1 cellular context compared by ENCODE assay signal in the genomic region with DNA sequence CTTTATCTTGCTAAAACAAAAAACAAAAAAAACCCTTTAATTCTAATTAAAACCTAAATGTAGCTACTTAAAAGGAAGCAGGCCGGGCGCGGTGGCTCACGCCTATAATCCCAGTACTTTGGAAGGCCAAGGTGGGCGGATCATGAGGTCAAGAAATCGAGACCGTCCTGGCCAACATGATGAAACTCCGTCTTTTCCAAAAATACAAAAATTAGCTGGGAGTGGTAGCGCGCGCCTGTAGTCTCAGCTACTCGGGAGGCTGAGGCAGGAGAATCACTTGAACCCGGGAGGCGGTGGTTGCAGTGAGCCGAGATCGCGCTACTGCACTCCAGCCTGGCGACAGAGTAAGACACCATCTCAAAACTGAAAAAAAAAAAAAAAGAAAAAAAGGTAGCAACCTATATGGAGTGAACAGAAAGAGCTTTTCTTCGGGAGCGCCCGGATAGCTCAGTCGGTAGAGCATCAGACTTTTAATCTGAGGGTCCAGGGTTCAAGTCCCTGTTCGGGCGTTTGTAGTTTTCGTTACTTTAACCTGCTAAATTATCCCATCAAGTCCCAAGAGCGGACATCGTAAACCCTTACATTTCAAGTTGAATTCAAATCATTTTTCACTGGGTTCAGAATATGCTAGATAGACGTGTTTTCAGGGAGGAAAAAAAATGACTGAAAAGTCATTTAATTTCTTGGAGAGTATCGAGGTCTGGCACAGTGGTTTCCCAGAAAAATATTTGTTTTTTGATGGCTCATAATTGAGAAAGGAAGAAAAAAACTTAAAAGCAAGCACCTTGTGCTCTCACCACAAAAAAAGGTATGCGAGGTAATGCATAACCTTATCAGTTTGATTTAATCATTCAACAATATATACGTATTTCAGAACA.
A peak's percentile ranks its signal among the peaks of the same experiment; 100 is the strongest.
TF ChIP-seq lines count a peak whose summit lies in the region.

No MANE protein-coding gene starts in this region.

TF ChIP-seq in K562, 482 proteins besides CTCF, POLR2A, EP300 and RAD21 (continued from another document and continues in another):
- no peak for TF ChIP-seq SREBF2 (CRISPR knock-in tag; IDR thresholded peaks at IDR 0.05)
- TF ChIP-seq, protein P1, sequence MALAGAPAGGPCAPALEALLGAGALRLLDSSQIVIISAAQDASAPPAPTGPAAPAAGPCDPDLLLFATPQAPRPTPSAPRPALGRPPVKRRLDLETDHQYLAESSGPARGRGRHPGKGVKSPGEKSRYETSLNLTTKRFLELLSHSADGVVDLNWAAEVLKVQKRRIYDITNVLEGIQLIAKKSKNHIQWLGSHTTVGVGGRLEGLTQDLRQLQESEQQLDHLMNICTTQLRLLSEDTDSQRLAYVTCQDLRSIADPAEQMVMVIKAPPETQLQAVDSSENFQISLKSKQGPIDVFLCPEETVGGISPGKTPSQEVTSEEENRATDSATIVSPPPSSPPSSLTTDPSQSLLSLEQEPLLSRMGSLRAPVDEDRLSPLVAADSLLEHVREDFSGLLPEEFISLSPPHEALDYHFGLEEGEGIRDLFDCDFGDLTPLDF (CRISPR knock-in tag; IDR thresholded peaks at IDR 0.05): no peak
- peak; percentile 75 for TF ChIP-seq TEAD4 (IDR thresholded peaks at IDR 0.05; ENCODE audit: low read length)
- no peak for TF ChIP-seq TEAD4 (CRISPR knock-in tag; IDR thresholded peaks at IDR 0.05; ENCODE audit: borderline replicate concordance)
- TF ChIP-seq, protein P2, sequence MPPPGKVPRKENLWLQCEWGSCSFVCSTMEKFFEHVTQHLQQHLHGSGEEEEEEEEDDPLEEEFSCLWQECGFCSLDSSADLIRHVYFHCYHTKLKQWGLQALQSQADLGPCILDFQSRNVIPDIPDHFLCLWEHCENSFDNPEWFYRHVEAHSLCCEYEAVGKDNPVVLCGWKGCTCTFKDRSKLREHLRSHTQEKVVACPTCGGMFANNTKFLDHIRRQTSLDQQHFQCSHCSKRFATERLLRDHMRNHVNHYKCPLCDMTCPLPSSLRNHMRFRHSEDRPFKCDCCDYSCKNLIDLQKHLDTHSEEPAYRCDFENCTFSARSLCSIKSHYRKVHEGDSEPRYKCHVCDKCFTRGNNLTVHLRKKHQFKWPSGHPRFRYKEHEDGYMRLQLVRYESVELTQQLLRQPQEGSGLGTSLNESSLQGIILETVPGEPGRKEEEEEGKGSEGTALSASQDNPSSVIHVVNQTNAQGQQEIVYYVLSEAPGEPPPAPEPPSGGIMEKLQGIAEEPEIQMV (tag; conservative IDR thresholded peaks at IDR 0.05; ENCODE audit: low read depth): no peak
- TF ChIP-seq NR3C1 (CRISPR knock-in tag; IDR thresholded peaks at IDR 0.05): no peak
- peak; percentile 74; the same call in 1 of the 2 replicates for TF ChIP-seq ZNF764 (CRISPR knock-in tag; IDR thresholded peaks at IDR 0.05; ENCODE audit: low read depth)
- peak; percentile 74 for TF ChIP-seq ZNF766 (CRISPR knock-in tag; conservative IDR thresholded peaks at IDR 0.05)
- peak; percentile 79 for TF ChIP-seq ZNF316 (IDR thresholded peaks at IDR 0.05)
- no peak for TF ChIP-seq NELFE (IDR thresholded peaks at IDR 0.05; ENCODE audit: insufficient read depth, insufficient read length)
- 0 out of 2 replicates have a peak, but pooled peaks have one; percentile 31 for TF ChIP-seq MEF2A (IDR thresholded peaks at IDR 0.05; ENCODE audit: control insufficient read depth, low read depth, low read length)
- TF ChIP-seq RFX5 (IDR thresholded peaks at IDR 0.05; ENCODE audit: low read depth, low read length): peak; percentile 79; the same call in 1 of the 2 replicates
- TF ChIP-seq NFYB (IDR thresholded peaks at IDR 0.05; ENCODE audit: extremely low read depth, insufficient read length): no peak
- TF ChIP-seq ZKSCAN8 (CRISPR knock-in tag; IDR thresholded peaks at IDR 0.05): 0 out of 2 replicates have a peak, but pooled peaks have one; percentile 9
- TF ChIP-seq, protein P3, sequence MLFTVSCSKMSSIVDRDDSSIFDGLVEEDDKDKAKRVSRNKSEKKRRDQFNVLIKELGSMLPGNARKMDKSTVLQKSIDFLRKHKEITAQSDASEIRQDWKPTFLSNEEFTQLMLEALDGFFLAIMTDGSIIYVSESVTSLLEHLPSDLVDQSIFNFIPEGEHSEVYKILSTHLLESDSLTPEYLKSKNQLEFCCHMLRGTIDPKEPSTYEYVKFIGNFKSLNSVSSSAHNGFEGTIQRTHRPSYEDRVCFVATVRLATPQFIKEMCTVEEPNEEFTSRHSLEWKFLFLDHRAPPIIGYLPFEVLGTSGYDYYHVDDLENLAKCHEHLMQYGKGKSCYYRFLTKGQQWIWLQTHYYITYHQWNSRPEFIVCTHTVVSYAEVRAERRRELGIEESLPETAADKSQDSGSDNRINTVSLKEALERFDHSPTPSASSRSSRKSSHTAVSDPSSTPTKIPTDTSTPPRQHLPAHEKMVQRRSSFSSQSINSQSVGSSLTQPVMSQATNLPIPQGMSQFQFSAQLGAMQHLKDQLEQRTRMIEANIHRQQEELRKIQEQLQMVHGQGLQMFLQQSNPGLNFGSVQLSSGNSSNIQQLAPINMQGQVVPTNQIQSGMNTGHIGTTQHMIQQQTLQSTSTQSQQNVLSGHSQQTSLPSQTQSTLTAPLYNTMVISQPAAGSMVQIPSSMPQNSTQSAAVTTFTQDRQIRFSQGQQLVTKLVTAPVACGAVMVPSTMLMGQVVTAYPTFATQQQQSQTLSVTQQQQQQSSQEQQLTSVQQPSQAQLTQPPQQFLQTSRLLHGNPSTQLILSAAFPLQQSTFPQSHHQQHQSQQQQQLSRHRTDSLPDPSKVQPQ (CRISPR knock-in tag; IDR thresholded peaks at IDR 0.05; ENCODE audit: borderline replicate concordance): peak; percentile 70; the same call in 1 of the 2 replicates
- no peak for TF ChIP-seq ZKSCAN3 (CRISPR knock-in tag; IDR thresholded peaks at IDR 0.05)
- TF ChIP-seq, protein P4, sequence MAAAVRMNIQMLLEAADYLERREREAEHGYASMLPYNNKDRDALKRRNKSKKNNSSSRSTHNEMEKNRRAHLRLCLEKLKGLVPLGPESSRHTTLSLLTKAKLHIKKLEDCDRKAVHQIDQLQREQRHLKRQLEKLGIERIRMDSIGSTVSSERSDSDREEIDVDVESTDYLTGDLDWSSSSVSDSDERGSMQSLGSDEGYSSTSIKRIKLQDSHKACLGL (CRISPR knock-in tag; IDR thresholded peaks at IDR 0.05; ENCODE audit: borderline replicate concordance, poor library complexity, severe bottlenecking): no peak
- TF ChIP-seq, protein P5, sequence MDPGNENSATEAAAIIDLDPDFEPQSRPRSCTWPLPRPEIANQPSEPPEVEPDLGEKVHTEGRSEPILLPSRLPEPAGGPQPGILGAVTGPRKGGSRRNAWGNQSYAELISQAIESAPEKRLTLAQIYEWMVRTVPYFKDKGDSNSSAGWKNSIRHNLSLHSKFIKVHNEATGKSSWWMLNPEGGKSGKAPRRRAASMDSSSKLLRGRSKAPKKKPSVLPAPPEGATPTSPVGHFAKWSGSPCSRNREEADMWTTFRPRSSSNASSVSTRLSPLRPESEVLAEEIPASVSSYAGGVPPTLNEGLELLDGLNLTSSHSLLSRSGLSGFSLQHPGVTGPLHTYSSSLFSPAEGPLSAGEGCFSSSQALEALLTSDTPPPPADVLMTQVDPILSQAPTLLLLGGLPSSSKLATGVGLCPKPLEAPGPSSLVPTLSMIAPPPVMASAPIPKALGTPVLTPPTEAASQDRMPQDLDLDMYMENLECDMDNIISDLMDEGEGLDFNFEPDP (CRISPR knock-in tag; IDR thresholded peaks at IDR 0.05): no peak
- TF ChIP-seq, protein P6, sequence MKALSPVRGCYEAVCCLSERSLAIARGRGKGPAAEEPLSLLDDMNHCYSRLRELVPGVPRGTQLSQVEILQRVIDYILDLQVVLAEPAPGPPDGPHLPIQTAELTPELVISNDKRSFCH (CRISPR knock-in tag; IDR thresholded peaks at IDR 0.05): no peak
- TF ChIP-seq, protein P6 (tag; IDR thresholded peaks at IDR 0.05): no peak
- TF ChIP-seq DPF2 (IDR thresholded peaks at IDR 0.05): no peak
- no peak for TF ChIP-seq PHF20 (IDR thresholded peaks at IDR 0.05; ENCODE audit: partially characterized antibody)
- TF ChIP-seq, protein P7, sequence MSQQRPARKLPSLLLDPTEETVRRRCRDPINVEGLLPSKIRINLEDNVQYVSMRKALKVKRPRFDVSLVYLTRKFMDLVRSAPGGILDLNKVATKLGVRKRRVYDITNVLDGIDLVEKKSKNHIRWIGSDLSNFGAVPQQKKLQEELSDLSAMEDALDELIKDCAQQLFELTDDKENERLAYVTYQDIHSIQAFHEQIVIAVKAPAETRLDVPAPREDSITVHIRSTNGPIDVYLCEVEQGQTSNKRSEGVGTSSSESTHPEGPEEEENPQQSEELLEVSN (IDR thresholded peaks at IDR 0.05; ENCODE audit: borderline replicate concordance in 1 of 2, extremely low read depth in 1 of 2, insufficient read depth in 1 of 2, insufficient read length in 1 of 2, low read depth in 1 of 2, low read length in 1 of 2, poor library complexity in 1 of 2, severe bottlenecking in 1 of 2): no peak
- TF ChIP-seq STAT5B (CRISPR knock-in tag; IDR thresholded peaks at IDR 0.05): no peak
- no peak for TF ChIP-seq ZNF707 (CRISPR knock-in tag; conservative IDR thresholded peaks at IDR 0.05)
- TF ChIP-seq RBM25 (IDR thresholded peaks at IDR 0.05; ENCODE audit: low read depth, low read length, severe bottlenecking): no peak
- TF ChIP-seq, protein P8, sequence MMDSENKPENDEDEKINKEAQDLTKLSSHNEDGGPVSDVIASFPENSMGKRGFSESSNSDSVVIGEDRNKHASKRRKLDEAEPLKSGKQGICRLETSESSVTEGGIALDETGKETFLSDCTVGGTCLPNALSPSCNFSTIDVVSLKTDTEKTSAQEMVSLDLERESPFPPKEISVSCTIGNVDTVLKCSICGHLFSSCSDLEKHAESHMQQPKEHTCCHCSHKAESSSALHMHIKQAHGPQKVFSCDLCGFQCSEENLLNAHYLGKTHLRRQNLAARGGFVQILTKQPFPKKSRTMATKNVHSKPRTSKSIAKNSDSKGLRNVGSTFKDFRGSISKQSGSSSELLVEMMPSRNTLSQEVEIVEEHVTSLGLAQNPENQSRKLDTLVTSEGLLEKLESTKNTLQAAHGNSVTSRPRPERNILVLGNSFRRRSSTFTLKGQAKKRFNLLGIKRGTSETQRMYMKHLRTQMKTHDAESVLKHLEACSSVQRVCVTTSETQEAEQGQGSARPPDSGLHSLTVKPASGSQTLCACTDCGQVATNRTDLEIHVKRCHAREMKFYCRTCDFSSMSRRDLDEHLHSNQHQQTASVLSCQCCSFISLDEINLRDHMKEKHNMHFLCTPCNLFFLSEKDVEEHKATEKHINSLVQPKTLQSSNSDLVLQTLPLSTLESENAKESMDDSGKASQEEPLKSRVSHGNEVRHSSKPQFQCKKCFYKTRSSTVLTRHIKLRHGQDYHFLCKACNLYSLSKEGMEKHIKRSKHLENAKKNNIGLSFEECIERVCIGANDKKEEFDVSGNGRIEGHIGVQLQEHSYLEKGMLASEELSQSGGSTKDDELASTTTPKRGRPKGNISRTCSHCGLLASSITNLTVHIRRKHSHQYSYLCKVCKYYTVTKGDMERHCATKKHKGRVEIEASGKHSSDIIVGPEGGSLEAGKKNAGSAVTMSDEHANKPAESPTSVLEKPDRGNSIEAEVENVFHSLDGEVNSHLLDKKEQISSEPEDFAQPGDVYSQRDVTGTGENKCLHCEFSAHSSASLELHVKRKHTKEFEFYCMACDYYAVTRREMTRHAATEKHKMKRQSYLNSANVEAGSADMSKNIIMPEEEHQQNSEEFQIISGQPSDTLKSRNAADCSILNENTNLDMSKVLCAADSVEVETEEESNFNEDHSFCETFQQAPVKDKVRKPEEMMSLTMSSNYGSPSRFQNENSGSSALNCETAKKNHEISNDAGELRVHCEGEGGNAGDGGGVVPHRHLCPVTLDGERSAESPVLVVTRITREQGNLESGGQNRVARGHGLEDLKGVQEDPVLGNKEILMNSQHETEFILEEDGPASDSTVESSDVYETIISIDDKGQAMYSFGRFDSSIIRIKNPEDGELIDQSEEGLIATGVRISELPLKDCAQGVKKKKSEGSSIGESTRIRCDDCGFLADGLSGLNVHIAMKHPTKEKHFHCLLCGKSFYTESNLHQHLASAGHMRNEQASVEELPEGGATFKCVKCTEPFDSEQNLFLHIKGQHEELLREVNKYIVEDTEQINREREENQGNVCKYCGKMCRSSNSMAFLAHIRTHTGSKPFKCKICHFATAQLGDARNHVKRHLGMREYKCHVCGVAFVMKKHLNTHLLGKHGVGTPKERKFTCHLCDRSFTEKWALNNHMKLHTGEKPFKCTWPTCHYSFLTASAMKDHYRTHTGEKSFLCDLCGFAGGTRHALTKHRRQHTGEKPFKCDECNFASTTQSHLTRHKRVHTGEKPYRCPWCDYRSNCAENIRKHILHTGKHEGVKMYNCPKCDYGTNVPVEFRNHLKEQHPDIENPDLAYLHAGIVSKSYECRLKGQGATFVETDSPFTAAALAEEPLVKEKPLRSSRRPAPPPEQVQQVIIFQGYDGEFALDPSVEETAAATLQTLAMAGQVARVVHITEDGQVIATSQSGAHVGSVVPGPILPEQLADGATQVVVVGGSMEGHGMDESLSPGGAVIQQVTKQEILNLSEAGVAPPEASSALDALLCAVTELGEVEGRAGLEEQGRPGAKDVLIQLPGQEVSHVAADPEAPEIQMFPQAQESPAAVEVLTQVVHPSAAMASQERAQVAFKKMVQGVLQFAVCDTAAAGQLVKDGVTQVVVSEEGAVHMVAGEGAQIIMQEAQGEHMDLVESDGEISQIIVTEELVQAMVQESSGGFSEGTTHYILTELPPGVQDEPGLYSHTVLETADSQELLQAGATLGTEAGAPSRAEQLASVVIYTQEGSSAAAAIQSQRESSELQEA (IDR thresholded peaks at IDR 0.05; ENCODE audit: low read depth): no peak
- TF ChIP-seq CREM (IDR thresholded peaks at IDR 0.05; ENCODE audit: low read depth): peak; percentile 37; the same call in 1 of the 2 replicates
- no peak for TF ChIP-seq BCL6 (CRISPR knock-in tag; IDR thresholded peaks at IDR 0.05)
- no peak for TF ChIP-seq PTRF (tag; IDR thresholded peaks at IDR 0.05)
- TF ChIP-seq PML (IDR thresholded peaks at IDR 0.05; ENCODE audit: low read length): 0 out of 2 replicates have a peak, but pooled peaks have one; percentile 1
- 0 out of 2 replicates have a peak, but pooled peaks have one; percentile 24 for TF ChIP-seq LCOR (CRISPR knock-in tag; IDR thresholded peaks at IDR 0.05)
- TF ChIP-seq XRCC5 (IDR thresholded peaks at IDR 0.05; ENCODE audit: low read depth, low read length): no peak; the same call in 1 of the 2 replicates
- no peak for TF ChIP-seq NR2C2 (CRISPR knock-in tag; IDR thresholded peaks at IDR 0.05)
- peak; percentile 49; the same call in 1 of the 2 replicates for TF ChIP-seq NR2C2 (tag; IDR thresholded peaks at IDR 0.05)
- no peak for TF ChIP-seq ZFP1 (CRISPR knock-in tag; IDR thresholded peaks at IDR 0.05)
- TF ChIP-seq ZNF778 (CRISPR knock-in tag; IDR thresholded peaks at IDR 0.05): no peak
- no peak for TF ChIP-seq XRCC3 (IDR thresholded peaks at IDR 0.05)
- TF ChIP-seq, protein P9, sequence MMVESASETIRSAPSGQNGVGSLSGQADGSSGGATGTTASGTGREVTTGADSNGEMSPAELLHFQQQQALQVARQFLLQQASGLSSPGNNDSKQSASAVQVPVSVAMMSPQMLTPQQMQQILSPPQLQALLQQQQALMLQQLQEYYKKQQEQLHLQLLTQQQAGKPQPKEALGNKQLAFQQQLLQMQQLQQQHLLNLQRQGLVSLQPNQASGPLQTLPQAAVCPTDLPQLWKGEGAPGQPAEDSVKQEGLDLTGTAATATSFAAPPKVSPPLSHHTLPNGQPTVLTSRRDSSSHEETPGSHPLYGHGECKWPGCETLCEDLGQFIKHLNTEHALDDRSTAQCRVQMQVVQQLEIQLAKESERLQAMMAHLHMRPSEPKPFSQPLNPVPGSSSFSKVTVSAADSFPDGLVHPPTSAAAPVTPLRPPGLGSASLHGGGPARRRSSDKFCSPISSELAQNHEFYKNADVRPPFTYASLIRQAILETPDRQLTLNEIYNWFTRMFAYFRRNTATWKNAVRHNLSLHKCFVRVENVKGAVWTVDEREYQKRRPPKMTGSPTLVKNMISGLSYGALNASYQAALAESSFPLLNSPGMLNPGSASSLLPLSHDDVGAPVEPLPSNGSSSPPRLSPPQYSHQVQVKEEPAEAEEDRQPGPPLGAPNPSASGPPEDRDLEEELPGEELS (CRISPR knock-in tag; IDR thresholded peaks at IDR 0.05; ENCODE audit: borderline replicate concordance): no peak
- no peak for TF ChIP-seq NCOR1 (IDR thresholded peaks at IDR 0.05)
